Comparison of ENCODE assay signal across 1 cellular context in the genomic region with DNA sequence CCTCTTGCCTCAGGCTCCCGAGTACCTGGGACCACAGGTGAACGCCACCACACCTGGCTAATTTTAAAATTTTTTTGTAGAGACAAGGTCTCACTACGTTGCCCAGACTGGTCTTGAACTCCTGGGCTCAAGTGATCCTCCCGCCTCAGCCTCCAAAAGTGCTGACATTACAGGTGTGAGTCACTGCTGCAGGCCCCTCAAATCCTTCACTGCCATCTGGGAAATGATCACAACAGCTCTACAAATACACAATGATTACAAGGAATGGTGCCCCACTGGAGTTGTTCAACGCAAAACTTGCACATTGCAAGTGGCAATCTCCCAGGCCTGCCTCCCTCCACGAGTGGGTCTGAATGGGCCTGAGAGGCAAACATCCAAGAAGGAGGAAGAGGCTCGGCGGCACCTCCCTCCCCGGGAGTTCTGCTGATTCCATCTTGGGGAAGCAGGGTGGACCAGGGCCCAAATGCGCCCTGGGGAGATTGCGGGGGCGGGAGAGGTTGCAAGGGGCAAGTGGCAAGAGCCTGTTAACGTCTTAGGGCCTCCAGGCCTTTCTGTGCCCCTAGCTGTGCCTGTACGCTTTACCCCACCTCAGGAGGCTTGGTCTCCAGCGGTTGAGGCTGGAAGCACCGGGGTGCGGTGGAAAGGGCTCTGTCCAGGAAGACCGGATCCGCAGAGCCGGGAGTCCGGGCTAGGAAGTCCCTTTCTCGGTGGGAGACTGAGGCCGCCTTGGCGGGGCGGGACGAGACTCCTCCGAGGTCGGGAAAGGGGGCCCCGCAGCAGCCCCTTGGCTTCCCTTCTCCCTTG.
TF ChIP-seq lines count a peak whose summit lies in the region.

No MANE protein-coding gene starts in this region.

TF ChIP-seq in HEK293, 187 proteins besides CTCF, POLR2A, EP300 and RAD21 (continued from another document):
- TF ChIP-seq TSHZ1 (tag by site-specific recombination; IDR thresholded peaks at IDR 0.05; ENCODE audit: borderline replicate concordance) (no peak), GLIS1 (tag by site-specific recombination; IDR thresholded peaks at IDR 0.05) (peak; percentile 62), ZNF394 (tag by site-specific recombination; IDR thresholded peaks at IDR 0.05; ENCODE audit: borderline replicate concordance) (no peak), ZNF777 (tag by site-specific recombination; IDR thresholded peaks at IDR 0.05; ENCODE audit: borderline replicate concordance) (no peak), ZNF335 (tag by site-specific recombination; conservative IDR thresholded peaks at IDR 0.05) (0 out of 2 replicates have a peak, but pooled peaks have one; percentile 12), ZNF266 (tag by site-specific recombination; IDR thresholded peaks at IDR 0.05; ENCODE audit: low read depth) (no peak), ZNF354C (tag by site-specific recombination; IDR thresholded peaks at IDR 0.05; ENCODE audit: borderline replicate concordance, low read depth) (no peak), PRDM10 (tag by site-specific recombination; IDR thresholded peaks at IDR 0.05) (no peak), ZEB2 (tag by site-specific recombination; IDR thresholded peaks at IDR 0.05) (0 out of 2 replicates have a peak, but pooled peaks have one; percentile 35)
